ENCODE assay signal across 13 cellular contexts in the genomic region with DNA sequence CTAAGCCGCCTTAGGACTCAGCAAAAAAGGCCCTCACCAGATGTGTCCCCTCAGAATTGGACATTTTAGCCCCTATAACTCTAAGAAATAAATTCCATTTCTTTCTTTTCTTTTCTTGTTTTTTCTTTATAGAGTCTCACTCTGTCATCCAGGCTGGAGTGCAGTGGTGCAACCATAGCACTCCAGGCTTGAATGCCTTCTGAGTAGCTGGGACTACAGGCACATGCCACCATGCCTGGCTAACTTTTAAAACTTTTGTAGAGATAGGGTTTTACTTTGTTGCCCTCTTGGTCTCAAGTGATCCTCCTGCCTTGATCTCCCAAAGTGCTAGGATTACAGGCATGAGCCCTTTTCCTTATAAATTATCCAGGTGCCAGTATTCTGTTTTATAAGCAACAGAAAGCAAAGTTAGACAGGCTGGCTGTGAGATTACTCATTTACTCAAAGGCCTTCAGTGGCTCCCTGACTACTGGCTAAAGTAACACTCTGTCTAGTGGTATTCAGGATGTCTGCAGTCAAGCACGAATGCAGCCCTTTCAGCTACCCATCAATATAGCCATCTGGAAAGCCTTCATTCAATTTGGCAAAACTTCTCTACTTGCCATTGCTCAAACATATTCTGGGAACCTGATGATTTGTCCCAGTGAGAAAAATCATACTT.
DNase-seq lines count a peak whose midpoint lies in the region; ATAC-seq and TF ChIP-seq lines count a peak whose summit lies in the region.
"Had no signal": no experiment of that assay in that cellular context is flagged by ENCODE, and none has a peak within 500 bp of the region (broad histone marks: within the 10 kb centered on the region; RNA-seq: fewer than 3 reads in every experiment).

No MANE protein-coding gene starts in this region.

- no peaks in the 10 kb centered on the region for H3F3A ChIP-seq in neural progenitor cell (ENCODE audit: low read depth)

- CTCF ChIA-PET in activated CD4-positive, alpha-beta memory T cell treated with anti-CD3 and anti-CD28 coated beads for 36 hours (lab: Charles Lee): interaction anchor here (0.9 to 3.9 kb wide), 4 partner anchors 8 to 167 kb away, joined by 3 to 13 read pairs (median 6); no protein-coding TSS in a partner anchor

- H3K36me3 Mint-ChIP-seq in activated CD4-positive, alpha-beta T cell treated with anti-CD3 and anti-CD28 coated beads, Interleukin-2, amount 10 ng/mL, durations not matched to agents 24 days and 14 days (ENCODE audit: low read depth): no peaks in the 10 kb centered on the region
- no peaks in the 10 kb centered on the region for H3K36me3 Mint-ChIP-seq in activated CD4-positive, alpha-beta memory T cell treated with anti-CD3 and anti-CD28 coated beads for 36 hours
- H3K36me3 Mint-ChIP-seq in neural progenitor cell: no peaks in the 10 kb centered on the region
- H3K36me3 Mint-ChIP-seq: activated naive CD4-positive, alpha-beta T cell treated with anti-CD3 and anti-CD28 coated beads, Interleukin-2, amount 50 U/mL, for 24 hours had no signal

- TF ChIP-seq CTCF in neural progenitor cell (IDR thresholded peaks at IDR 0.05): no peak
- TF ChIP-seq CTCF in coronary artery (IDR thresholded peaks at IDR 0.05): no peak

- H3K4me1 Mint-ChIP-seq in activated CD4-positive, alpha-beta T cell treated with anti-CD3 and anti-CD28 coated beads, Interleukin-2, amount 10 ng/mL, durations not matched to agents 24 days and 14 days: peaks cover 58% of the 10 kb centered on the region
- H3K4me1 Mint-ChIP-seq in activated CD4-positive, alpha-beta memory T cell treated with anti-CD3 and anti-CD28 coated beads for 36 hours (ENCODE audit: low read depth): peaks cover 69% of the 10 kb centered on the region
- peaks cover 27% of the 10 kb centered on the region for H3K4me1 Mint-ChIP-seq in neural progenitor cell

- no peaks in the 10 kb centered on the region for H3K9me3 Mint-ChIP-seq in activated CD4-positive, alpha-beta T cell treated with anti-CD3 and anti-CD28 coated beads, Interleukin-2, amount 10 ng/mL, durations not matched to agents 24 days and 14 days
- H3K9me3 Mint-ChIP-seq in activated CD4-positive, alpha-beta memory T cell treated with anti-CD3 and anti-CD28 coated beads for 36 hours: no peaks in the 10 kb centered on the region
- H3K9me3 Mint-ChIP-seq in neural progenitor cell: peaks cover 2% of the 10 kb centered on the region
- H3K9me3 Mint-ChIP-seq: activated naive CD4-positive, alpha-beta T cell treated with anti-CD3 and anti-CD28 coated beads, Interleukin-2, amount 50 U/mL, for 24 hours had no signal

- peak overlapping the region; percentile 39 for H2AFZ ChIP-seq in neural progenitor cell (replicated peaks)

- H3K4me3 Mint-ChIP-seq in activated CD4-positive, alpha-beta T cell treated with anti-CD3 and anti-CD28 coated beads, Interleukin-2, amount 10 ng/mL, durations not matched to agents 24 days and 14 days: no peak overlapping the region
- no peak overlapping the region for H3K4me3 Mint-ChIP-seq in activated CD4-positive, alpha-beta memory T cell treated with anti-CD3 and anti-CD28 coated beads for 36 hours
- no peak overlapping the region for H3K4me3 Mint-ChIP-seq in neural progenitor cell

- no peak overlapping the region for H3K9ac ChIP-seq in neural progenitor cell

- no peak overlapping the region for H3K4me3 ChIP-seq in neural progenitor cell
- no peak overlapping the region for H3K4me3 ChIP-seq in coronary artery
- H3K4me3 ChIP-seq: MG63 had no signal

- no peak overlapping the region for H3K4me2 ChIP-seq in neural progenitor cell

- POLR2A ChIA-PET in activated CD4-positive, alpha-beta memory T cell treated with anti-CD3 and anti-CD28 coated beads for 36 hours (lab: Charles Lee): interaction anchor here (0.8 to 2.5 kb wide), 2 partner anchors 8 to 13 kb away, joined by 3 to 27 read pairs; no protein-coding TSS in a partner anchor

- no peaks in the 10 kb centered on the region for H3K27me3 ChIP-seq in neural progenitor cell
- H3K27me3 ChIP-seq: MG63 had no signal

- H3K27ac Mint-ChIP-seq in activated CD4-positive, alpha-beta T cell treated with anti-CD3 and anti-CD28 coated beads, Interleukin-2, amount 10 ng/mL, durations not matched to agents 24 days and 14 days: peak overlapping the region; percentile 65
- peak overlapping the region; percentile 71 for H3K27ac Mint-ChIP-seq in activated CD4-positive, alpha-beta memory T cell treated with anti-CD3 and anti-CD28 coated beads for 36 hours
- H3K27ac Mint-ChIP-seq in neural progenitor cell: no peak overlapping the region

- H4K20me1 ChIP-seq in neural progenitor cell (ENCODE audit: low read depth): no peaks in the 10 kb centered on the region

- no peak for DNase-seq in activated CD4-positive, alpha-beta T cell treated with anti-CD3 and anti-CD28 coated beads, Interleukin-2, amount 10 ng/mL, durations not matched to agents 24 days and 14 days
- DNase-seq in activated CD4-positive, alpha-beta T cell treated with anti-CD3 and anti-CD28 coated beads, Interleukin-2, amount 50 U/mL, for 4 hours: no peak
- DNase-seq in activated CD4-positive, alpha-beta memory T cell treated with anti-CD3 and anti-CD28 coated beads for 36 hours: no peak
- DNase-seq in neural progenitor cell (ENCODE audit: low spot score): no peak
- no peak for DNase-seq in SIG-M5 treated with dmso at 0.1 percent for 504 hours (lab: John Stamatoyannopoulos, UW; ENCODE audit: unreplicated experiment)
- no peak for DNase-seq in stimulated activated naive CD4-positive, alpha-beta T cell (lab: John Stamatoyannopoulos, UW)
- DNase-seq in coronary artery (ENCODE audit: low spot score): no peak
- DNase-seq: 8988T; activated CD4-positive, CD25-positive, alpha-beta regulatory T cell treated with anti-CD3 and anti-CD28 coated beads, Interleukin-2, amount 50 U/mL, for 72 hours; MG63; NCI-H446 treated with DMSO at 0.1 percent for 48 hours had no signal

- H3K36me3 ChIP-seq in neural progenitor cell: no peaks in the 10 kb centered on the region
- H3K36me3 ChIP-seq: MG63 had no signal

- ATAC-seq in HG02763 (IDR thresholded peaks at IDR 0.05; ENCODE audit: unreplicated experiment): peak; percentile 23

- H3K9me3 ChIP-seq in neural progenitor cell (ENCODE audit: low read depth): no peaks in the 10 kb centered on the region
- H3K9me3 ChIP-seq: MG63 had no signal

- no peak overlapping the region for H3K27ac ChIP-seq in neural progenitor cell
- no peak overlapping the region for H3K27ac ChIP-seq in coronary artery

- H3K27me3 Mint-ChIP-seq in activated CD4-positive, alpha-beta T cell treated with anti-CD3 and anti-CD28 coated beads, Interleukin-2, amount 10 ng/mL, durations not matched to agents 24 days and 14 days: no peaks in the 10 kb centered on the region
- H3K27me3 Mint-ChIP-seq in activated CD4-positive, alpha-beta memory T cell treated with anti-CD3 and anti-CD28 coated beads for 36 hours: no peaks in the 10 kb centered on the region
- H3K27me3 Mint-ChIP-seq in neural progenitor cell (ENCODE audit: insufficient read depth, low read depth): no peaks in the 10 kb centered on the region
- H3K27me3 Mint-ChIP-seq: activated naive CD4-positive, alpha-beta T cell treated with anti-CD3 and anti-CD28 coated beads, Interleukin-2, amount 50 U/mL, for 24 hours had no signal

- peaks cover 16% of the 10 kb centered on the region for H3K4me1 ChIP-seq in neural progenitor cell

- H3K79me2 ChIP-seq in neural progenitor cell (ENCODE audit: low read depth): no peaks in the 10 kb centered on the region

- intact Hi-C loops in activated CD4-positive, alpha-beta T cell treated with anti-CD3 and anti-CD28 coated beads, Interleukin-2, amount 10 ng/mL, durations not matched to agents 24 days and 14 days (cut with micrococcal nuclease): loop anchor here (5.0 kb wide), 2 partner anchors 566 to 871 kb away; partner anchors contain the start of gene MIOS
- intact Hi-C loops in activated CD4-positive, alpha-beta memory T cell treated with anti-CD3 and anti-CD28 coated beads for 36 hours (cut with micrococcal nuclease): loop anchor here (5.0 kb wide), 1 partner anchor 371 kb away; no protein-coding TSS in a partner anchor
